In genomic region chr1:26538480-26539412, GRCh38 we compare ENCODE assay signal across 8 cellular contexts. TPM values are rescaled to one million over a fixed set of nuclear protein-coding genes. Genes with fewer than 3 reads are reported as not detected.
DNase-seq lines count a peak whose midpoint lies in the region; ATAC-seq, FAIRE-seq and TF ChIP-seq lines count a peak whose summit lies in the region.

No MANE protein-coding gene starts in this region.

- peak; percentile 49 for TF ChIP-seq CTCF in left ventricle myocardium inferior (IDR thresholded peaks at IDR 0.05; ENCODE audit: borderline replicate concordance)
- TF ChIP-seq CTCF in PC-9 (conservative IDR thresholded peaks at IDR 0.05) = peak; percentile 57
- TF ChIP-seq CTCF in kidney (IDR thresholded peaks at IDR 0.05; ENCODE audit: borderline replicate concordance, extremely low read depth, insufficient read depth) = peak; percentile 37

- H3K27ac ChIP-seq in left ventricle myocardium inferior (replicated peaks) = no peak overlapping the region
- no peak overlapping the region for H3K27ac ChIP-seq in PC-9
- no peak overlapping the region for H3K27ac ChIP-seq in kidney (ENCODE audit: low read depth in 2 of 2, low read length in 2 of 2)

- H3K9me3 ChIP-seq in left ventricle myocardium inferior (replicated peaks) (no peaks in the 10 kb centered on the region), PC-9 (ENCODE audit: insufficient read depth, low read depth) (no peaks in the 10 kb centered on the region), kidney (ENCODE audit: control insufficient read depth in 1 of 2, low read length in 2 of 2) (no peaks in the 10 kb centered on the region)

- DNase-seq in left ventricle myocardium inferior = no peak
- DNase-seq in cardiac septum (ENCODE audit: low spot score) = no peak
- DNase-seq in PC-9 = peak in 1 of 2 experiments; percentile 28
- peak; percentile 32 for DNase-seq in activated naive CD4-positive, alpha-beta T cell treated with anti-CD3 and anti-CD28 coated beads, Interleukin-2, amount 50 U/mL, for 16 hours
- peak; percentile 41 for DNase-seq in kidney
- DNase-seq in stimulated activated naive CD4-positive, alpha-beta T cell treated with Interleukin-2 at 50 U/mL for 16 hours (lab: John Stamatoyannopoulos, UW) = peak; percentile 49

- H3K27me3 ChIP-seq in left ventricle myocardium inferior (ENCODE audit: low read depth) (no peaks in the 10 kb centered on the region), PC-9 (ENCODE audit: insufficient read depth, low read depth) (no peaks in the 10 kb centered on the region)

- H4K20me1 ChIP-seq in PC-9 (ENCODE audit: insufficient read depth) = no peaks in the 10 kb centered on the region; the same call in 1 of the 2 replicates

- no peak overlapping the region for H3K9ac ChIP-seq in kidney (ENCODE audit: low read length in 2 of 2)

- ATAC-seq in HG03571 (IDR thresholded peaks at IDR 0.05; ENCODE audit: unreplicated experiment) = no peak
- no peak for ATAC-seq in GM18511 (IDR thresholded peaks at IDR 0.05; ENCODE audit: unreplicated experiment)

- no peak overlapping the region for H3K4me3 ChIP-seq in left ventricle myocardium inferior
- no peak overlapping the region for H3K4me3 ChIP-seq in PC-9
- H3K4me3 ChIP-seq in kidney (ENCODE audit: low read length in 2 of 2) = no peak overlapping the region

- no peaks in the 10 kb centered on the region for H3K36me3 ChIP-seq in left ventricle myocardium inferior
- no peaks in the 10 kb centered on the region for H3K36me3 ChIP-seq in PC-9 (ENCODE audit: low read depth)
- H3K36me3 ChIP-seq in kidney (ENCODE audit: control insufficient read depth in 1 of 2, insufficient read depth in 2 of 2, low read length in 2 of 2) = peaks cover 5 to 6% of the 10 kb centered on the region in 2 donors

- H3K4me2 ChIP-seq in PC-9 = no peak overlapping the region

- peaks cover 17% of the 10 kb centered on the region; the same call in 1 of the 2 replicates for H3K79me2 ChIP-seq in PC-9 (ENCODE audit: low read depth)

- no peaks in the 10 kb centered on the region for H3K9me2 ChIP-seq in PC-9 (ENCODE audit: insufficient read depth)

- H3K4me1 ChIP-seq in left ventricle myocardium inferior = peaks cover 24% of the 10 kb centered on the region
- H3K4me1 ChIP-seq in PC-9 (replicated peaks; ENCODE audit: insufficient read depth) = peaks cover 11% of the 10 kb centered on the region
- H3K4me1 ChIP-seq in kidney (ENCODE audit: control insufficient read depth in 1 of 2, insufficient read depth in 1 of 2, low read depth in 1 of 2, low read length in 2 of 2) = peaks cover 9 to 26% of the 10 kb centered on the region in 2 donors

- H3F3A ChIP-seq in PC-9 (ENCODE audit: insufficient read depth, low read depth) = no peaks in the 10 kb centered on the region; the same call in 1 of the 2 replicates

- POLR2A ChIA-PET in PC-9 (lab: Charles Lee; ENCODE audit: unreplicated experiment) = interaction anchor here (0.6 kb wide), 1 partner anchor 533 kb away, joined by 4 read pairs; no protein-coding TSS in a partner anchor

- CTCF ChIA-PET in PC-9 (lab: Charles Lee) = no interaction called here

- intact Hi-C loops in left ventricle myocardium inferior (cut with micrococcal nuclease) (no loop called here), cardiac septum (cut with DNase I) (no loop called here), PC-9 (cut with micrococcal nuclease; ENCODE audit: unreplicated experiment) (no loop called here), kidney (cut with DNase I) (no loop called here)

- FAIRE-seq in kidney (lab: Jason Lieb, UNC) = no peak

- no peak overlapping the region for H2AFZ ChIP-seq in PC-9

- BruUV-seq in PC-9 (replicated peaks; lab: Mats Ljungman, UMichigan) = no TSS peak

RNA-seq across cellular contexts. Expression of gene RPS6KA1, which starts 9.2 kb away (rescaled TPM):
- total RNA-seq in left ventricle myocardium inferior (4.9 TPM), cardiac septum (3.3 TPM), PC-9 (2021) (60.5 and 68.5 TPM in 2 replicates), kidney (58.1 TPM)
- polyA plus RNA-seq in kidney (ENCODE audit: insufficient read depth, low read depth, low replicate concordance) = 39.5 TPM

Comparison
In these comparisons a context has a peak if more than half of its experiments do, and no peak if none do; other contexts are left out.
1. DNase-seq: peak in activated naive CD4-positive, alpha-beta T cell treated with anti-CD3 and anti-CD28 coated beads, Interleukin-2, amount 50 U/mL, for 16 hours (single experiment), kidney (single experiment) and stimulated activated naive CD4-positive, alpha-beta T cell treated with Interleukin-2 at 50 U/mL for 16 hours (single experiment); none in left ventricle myocardium inferior (single experiment) and cardiac septum (single experiment).
2. RNA of gene RPS6KA1, which starts 9.2 kb away (total RNA-seq): 60.5 to 68.5 TPM in PC-9 and 58.1 TPM in kidney (single experiment); 4.9 TPM in left ventricle myocardium inferior (single experiment) and 3.3 TPM in cardiac septum (single experiment); every median in the first group is over 10 times any median in the second.
3. Peak in every context shown above with its lines, with median percentiles within 50 percentile points of each other: CTCF ChIP-seq.